14 cellular contexts compared by ENCODE assay signal in the genomic region with DNA sequence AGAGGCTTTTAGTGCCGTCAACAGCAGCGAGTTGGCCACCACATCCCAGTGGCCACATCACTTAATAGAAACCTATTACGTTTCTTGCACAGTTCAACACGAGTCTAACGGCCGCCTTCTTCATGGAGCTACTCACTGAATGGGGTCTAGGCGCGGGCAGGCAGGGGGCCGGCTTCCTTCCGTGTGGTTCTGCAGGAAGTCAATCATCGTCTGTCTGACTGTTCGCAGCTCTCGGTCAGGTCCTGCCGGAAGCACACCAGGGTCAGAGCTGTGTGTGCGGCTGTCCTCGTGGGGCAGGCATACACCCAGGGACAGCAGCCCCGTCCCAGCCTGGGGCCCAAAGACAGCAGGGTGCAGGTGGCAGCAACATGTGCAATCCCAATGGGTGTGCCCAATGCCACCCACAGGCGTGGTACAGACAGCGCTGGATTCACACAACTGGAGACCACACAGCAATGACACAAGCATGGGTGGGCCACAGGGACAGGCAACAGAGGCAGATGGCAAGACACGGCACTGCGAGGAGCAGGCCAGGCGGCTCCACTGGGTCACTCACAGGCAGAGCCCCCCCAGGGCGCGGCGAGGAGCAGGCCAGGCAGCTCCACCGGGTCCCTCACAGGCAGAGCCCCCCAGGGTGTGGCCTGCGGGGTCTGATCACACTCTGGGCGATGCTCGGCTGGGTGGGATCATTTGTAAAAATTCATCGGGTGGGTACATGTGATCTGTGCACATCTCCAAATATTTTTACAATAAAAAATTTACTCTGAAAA. TPM values are rescaled to one million over a fixed set of nuclear protein-coding genes. Genes with fewer than 3 reads are reported as not detected.
"Had no signal": no experiment of that assay in that cellular context is flagged by ENCODE, and none has a peak within 500 bp of the region (broad histone marks: within the 10 kb centered on the region; RNA-seq: fewer than 3 reads in every experiment).

No MANE protein-coding gene starts in this region.

- H3K27me3 ChIP-seq: brain microvascular endothelial cell, gastroesophageal sphincter, right atrium auricular region, tibial nerve had no signal

- H3K27me3 Mint-ChIP-seq: activated naive CD8-positive, alpha-beta T cell treated with anti-CD3 and anti-CD28 coated beads for 36 hours; effector memory CD8-positive, alpha-beta T cell had no signal

- H3K9me3 ChIP-seq: gastroesophageal sphincter, right atrium auricular region, tibial nerve had no signal

- ATAC-seq: effector memory CD8-positive, alpha-beta T cell; gastroesophageal sphincter had no signal

- H3K4me3 ChIP-seq: gastroesophageal sphincter, right atrium auricular region, tibial nerve had no signal

- H3K4me3 Mint-ChIP-seq: activated naive CD8-positive, alpha-beta T cell treated with anti-CD3 and anti-CD28 coated beads for 36 hours had no signal

- H3K4me1 ChIP-seq: gastroesophageal sphincter, right atrium auricular region, tibial nerve had no signal

- H3K27ac Mint-ChIP-seq: activated naive CD8-positive, alpha-beta T cell treated with anti-CD3 and anti-CD28 coated beads for 36 hours had no signal

- H3K27ac ChIP-seq: brain microvascular endothelial cell, gastroesophageal sphincter, right atrium auricular region, tibial nerve had no signal

- DNase-seq: activated CD4-positive, alpha-beta T cell treated with anti-CD3 and anti-CD28 coated beads for 4 hours; activated CD8-positive, alpha-beta memory T cell treated with anti-CD3 and anti-CD28 coated beads for 24 hours; activated gamma-delta T cell; activated naive CD8-positive, alpha-beta T cell treated with anti-CD3 and anti-CD28 coated beads for 36 hours; brain microvascular endothelial cell; effector memory CD8-positive, alpha-beta T cell; small intestine; T-helper 9 cell had no signal

- H3K9me3 Mint-ChIP-seq: activated naive CD8-positive, alpha-beta T cell treated with anti-CD3 and anti-CD28 coated beads for 36 hours; effector memory CD8-positive, alpha-beta T cell had no signal

RNA-seq across cellular contexts. Expression of a gene that starts 19.1 kb away (rescaled TPM):
- total RNA-seq: activated naive CD8-positive, alpha-beta T cell treated with anti-CD3 and anti-CD28 coated beads for 36 hours; epithelial cell of proximal tubule; gastroesophageal sphincter; kidney epithelial cell; subcutaneous adipose tissue; tibial nerve had no signal
- polyA plus RNA-seq: small intestine had no signal
